25 cellular contexts compared by ENCODE assay signal in genomic region chr5:15833365-15833764, GRCh38.
DNase-seq lines count a peak whose midpoint lies in the region; ATAC-seq, FAIRE-seq and TF ChIP-seq lines count a peak whose summit lies in the region.
"Had no signal": no experiment of that assay in that cellular context is flagged by ENCODE, and none has a peak within 500 bp of the region (broad histone marks: within the 10 kb centered on the region; RNA-seq: fewer than 3 reads in every experiment).

No MANE protein-coding gene starts in this region.

- no peaks in the 10 kb centered on the region for H3K4me1 Mint-ChIP-seq in activated T-cell treated with anti-CD3 and anti-CD28 coated beads, Interleukin-2, amount 50 U/mL, for 72 hours (ENCODE audit: low read depth)
- H3K4me1 Mint-ChIP-seq: CD4-positive, alpha-beta memory T cell had no signal

- no peak for TF ChIP-seq EP300 in H1 (IDR thresholded peaks at IDR 0.05; ENCODE audit: borderline replicate concordance in 1 of 2, low read depth in 2 of 2, low read length in 2 of 2)

- WGBS in H1 (ENCODE audit: extremely low coverage in 1 of 2, insufficient coverage in 1 of 2, insufficient read length in 1 of 2, insufficient replicate concordance in 2 of 2, low coverage in 1 of 2, low lambda C conversion rate in 2 of 2, missing lambda C conversion rate in 1 of 2), 2 experiments = 90% methylated on average over 4 of the region's 4 CpGs; no CpG with 5 or more reads in 1 of the 2 experiments

- H3K36me3 Mint-ChIP-seq in activated T-cell treated with anti-CD3 and anti-CD28 coated beads, Interleukin-2, amount 50 U/mL, for 72 hours (ENCODE audit: insufficient read depth in 2 of 2) = peaks cover 0 to 1% of the 10 kb centered on the region in 2 donors
- H3K36me3 Mint-ChIP-seq: CD4-positive, alpha-beta memory T cell had no signal

- TF ChIP-seq POLR2A in H1 (IDR thresholded peaks at IDR 0.05; ENCODE audit: control extremely low read depth in 1 of 2, low read depth in 2 of 2, low read length in 2 of 2) = no peak

- intact Hi-C loops in PC-3 (cut with micrococcal nuclease) = no loop called here

- no peak overlapping the region for H3K14ac ChIP-seq in H1 (ENCODE audit: insufficient read length)

- no peak overlapping the region for H3K4ac ChIP-seq in H1 (replicated peaks; ENCODE audit: insufficient read length, low read depth, low read length)

- no peak overlapping the region for H2BK15ac ChIP-seq in H1 (ENCODE audit: low read length)

- H3F3A ChIP-seq in PC-3 (ENCODE audit: low read length, unreplicated experiment) = no peaks in the 10 kb centered on the region

- H3K9me3 Mint-ChIP-seq in activated T-cell treated with anti-CD3 and anti-CD28 coated beads, Interleukin-2, amount 50 U/mL, for 72 hours = peaks cover 0 to 6% of the 10 kb centered on the region in 2 donors
- H3K9me3 Mint-ChIP-seq: H9 had no signal

- H2BK120ac ChIP-seq in H1 (replicated peaks; ENCODE audit: low read depth, low read length) = no peak overlapping the region

- no peak overlapping the region for H2BK20ac ChIP-seq in H1 (ENCODE audit: low read length)

- H3K9ac ChIP-seq in PC-3 (ENCODE audit: low read length) (no peak overlapping the region), H1 (replicated peaks in 1 of 4; ENCODE audit: extremely low read depth in 1 of 4, low read depth in 3 of 4, low read length in 3 of 4) (no peak overlapping the region)
- H3K9ac ChIP-seq: BLaER1 treated with 17β-estradiol and CSF1 and Interleukin-3, amounts not matched to agents 10 nM and 100 nM; GM23248 had no signal

- peak; percentile 68 for DNase-seq in LNCaP clone FGC (ENCODE audit: low read depth)
- peak; percentile 12 for DNase-seq in PC-3
- no peak for DNase-seq in H1 (ENCODE audit: low read depth in 1 of 2, low spot score in 2 of 2)
- no peak for DNase-seq in activated T-cell treated with anti-CD3 and anti-CD28 coated beads, Interleukin-2, amount 50 U/mL, for 72 hours
- DNase-seq in NCI-H1092 (lab: John Stamatoyannopoulos, UW) = no peak
- DNase-seq: 8988T; ACHN; AML-193; BE2C; Calu3; CD4-positive, alpha-beta memory T cell; COR-L47; DMS53; DMS79 treated with DMSO at 0.1 percent for 48 hours; GF-D8; GM23248; H9 had no signal

- H2BK5ac ChIP-seq in H1 (ENCODE audit: low read depth, low read length) = no peak overlapping the region

- no peak overlapping the region for H3K27ac Mint-ChIP-seq in activated T-cell treated with anti-CD3 and anti-CD28 coated beads, Interleukin-2, amount 50 U/mL, for 72 hours
- H3K27ac Mint-ChIP-seq: CD4-positive, alpha-beta memory T cell had no signal

- H3K18ac ChIP-seq in H1 (ENCODE audit: extremely low read depth, low read length) = 0 out of 2 replicates have a peak overlapping the region, but pooled peaks have one; percentile 4

- H3K4me2 ChIP-seq in PC-3 (ENCODE audit: low read length) (no peak overlapping the region), H1 (ENCODE audit: insufficient read depth in 1 of 2, low read depth in 2 of 2, low read length in 2 of 2) (no peak overlapping the region)
- H3K4me2 ChIP-seq: A549; BLaER1 treated with 17β-estradiol and CSF1 and Interleukin-3, amounts not matched to agents 10 nM and 100 nM had no signal

- no peaks in the 10 kb centered on the region for H3K27me3 ChIP-seq in PC-3 (ENCODE audit: low read length)
- no peaks in the 10 kb centered on the region for H3K27me3 ChIP-seq in H1 (replicated peaks in 1 of 4; ENCODE audit: control insufficient read depth in 3 of 4, extremely low read depth in 1 of 4, insufficient read depth in 3 of 4, low read length in 3 of 4)
- H3K27me3 ChIP-seq: BE2C; BLaER1 treated with 17β-estradiol and CSF1 and Interleukin-3, amounts not matched to agents 10 nM and 100 nM had no signal

- no TSS peak for BruUV-seq in PC-3 (replicated peaks; lab: Mats Ljungman, UMichigan)

- no peak overlapping the region for H4K8ac ChIP-seq in H1 (ENCODE audit: extremely low read depth, insufficient read depth, low read length)

- no peaks in the 10 kb centered on the region for H3K23me2 ChIP-seq in H1 (ENCODE audit: low read depth, low read length)

- no peak overlapping the region for H4K5ac ChIP-seq in H1 (ENCODE audit: insufficient read length, low read depth, low read length)

- no peaks in the 10 kb centered on the region for H3K27me3 Mint-ChIP-seq in activated T-cell treated with anti-CD3 and anti-CD28 coated beads, Interleukin-2, amount 50 U/mL, for 72 hours (ENCODE audit: low read depth)
- H3K27me3 Mint-ChIP-seq: CD4-positive, alpha-beta memory T cell had no signal

- no peaks in the 10 kb centered on the region for H3K79me2 ChIP-seq in PC-3 (ENCODE audit: low read length)
- peaks cover 0 to 3% of the 10 kb centered on the region in 2 experiments; a peak in 1 of 4 replicates for H3K79me2 ChIP-seq in H1 (ENCODE audit: control insufficient read depth in 1 of 2, insufficient read depth in 2 of 2, low read length in 2 of 2)

- H3K4me3 ChIP-seq in LNCaP clone FGC (ENCODE audit: low read depth, low read length) (no peak overlapping the region), PC-3 (ENCODE audit: low read length) (no peak overlapping the region), H1 (ENCODE audit: extremely low read depth in 1 of 4, insufficient read depth in 2 of 4, low read depth in 3 of 4, low read length in 4 of 4) (no peak overlapping the region)
- H3K4me3 ChIP-seq: A549; BLaER1 treated with 17β-estradiol and CSF1 and Interleukin-3, amounts not matched to agents 10 nM and 100 nM; GM23248 had no signal

- no peaks in the 10 kb centered on the region for H3K36me3 ChIP-seq in PC-3 (ENCODE audit: low read depth, low read length)
- H3K36me3 ChIP-seq in H1 (ENCODE audit: control insufficient read depth in 2 of 4, insufficient read depth in 4 of 4, low read length in 3 of 4) = no peaks in the 10 kb centered on the region
- H3K36me3 ChIP-seq: BE2C; BLaER1 treated with 17β-estradiol and CSF1 and Interleukin-3, amounts not matched to agents 10 nM and 100 nM had no signal

- CTCF ChIA-PET in PC-3 (lab: Charles Lee) = no interaction called here
- CTCF ChIA-PET in H1 (lab: Charles Lee; ENCODE audit: partially characterized antibody) = interaction anchor here (0.7 to 1.6 kb wide), 2 partner anchors 9 to 450 kb away, joined by 3 to 4 read pairs; no protein-coding TSS in a partner anchor

- H3K79me1 ChIP-seq in H1 (ENCODE audit: low read depth, low read length) = no peaks in the 10 kb centered on the region

- H2AFZ ChIP-seq in PC-3 (ENCODE audit: low read length) = no peak overlapping the region
- no peak overlapping the region for H2AFZ ChIP-seq in H1 (ENCODE audit: low read length)
- H2AFZ ChIP-seq: GM23248 had no signal

- TF ChIP-seq CTCF in 22Rv1 (IDR thresholded peaks at IDR 0.05) (no peak), LNCaP clone FGC (IDR thresholded peaks at IDR 0.05; ENCODE audit: control insufficient read depth, extremely low read depth, insufficient read depth) (no peak), PC-3 (conservative IDR thresholded peaks at IDR 0.05; ENCODE audit: low read depth, low read length) (no peak), H1 (IDR thresholded peaks at IDR 0.05; ENCODE audit: control extremely low read depth in 1 of 3, insufficient read depth in 1 of 3, low read depth in 1 of 3, low read length in 3 of 3) (no peak)

- no peak for ATAC-seq in PC-3
- no peak for ATAC-seq in activated T-cell treated with anti-CD3 and anti-CD28 coated beads, Interleukin-2, amount 50 U/mL, for 72 hours (replicated peaks in 1 of 2)
- ATAC-seq in GM21515 (IDR thresholded peaks at IDR 0.05; ENCODE audit: unreplicated experiment) = no peak
- ATAC-seq in HG03571 (IDR thresholded peaks at IDR 0.05; ENCODE audit: unreplicated experiment) = no peak
- ATAC-seq: A549, HCT116 had no signal

- no peak overlapping the region for H2BK12ac ChIP-seq in H1 (ENCODE audit: low read depth, low read length)

- H4K91ac ChIP-seq in H1 (replicated peaks; ENCODE audit: insufficient read length, low read length) = no peak overlapping the region

- TF ChIP-seq RAD21 in H1 (IDR thresholded peaks at IDR 0.05 in 1 of 2, conservative IDR thresholded peaks at IDR 0.05 in 1 of 2; ENCODE audit: low read depth in 2 of 2, low read length in 2 of 2) = no peak

- H3K4me1 ChIP-seq in PC-3 (ENCODE audit: insufficient read depth, low read length) (peaks cover 29% of the 10 kb centered on the region), H1 (replicated peaks in 1 of 4; ENCODE audit: control insufficient read depth in 3 of 4, insufficient read depth in 4 of 4, low read length in 3 of 4) (peaks cover 0 to 2% (median 0%) of the 10 kb centered on the region in 4 experiments; a peak in 2 of 7 replicates)
- H3K4me1 ChIP-seq: BLaER1 treated with 17β-estradiol and CSF1 and Interleukin-3, amounts not matched to agents 10 nM and 100 nM had no signal

- no peak overlapping the region for H3K23ac ChIP-seq in H1 (ENCODE audit: insufficient read length)

- H3K9me2 ChIP-seq in PC-3 (replicated peaks; ENCODE audit: low read length) = no peaks in the 10 kb centered on the region

- POLR2A ChIA-PET in PC-3 (lab: Charles Lee; ENCODE audit: unreplicated experiment) (no interaction called here), H1 (lab: Charles Lee; ENCODE audit: partially characterized antibody) (no interaction called here)

- H2AK5ac ChIP-seq in H1 (ENCODE audit: low read depth, low read length) = no peak overlapping the region

- no peak for FAIRE-seq in H1 (lab: Jason Lieb, UNC)
- FAIRE-seq: A549, GM12891, GM18507 had no signal

- peak overlapping the region; percentile 82 for H3K27ac ChIP-seq in 22Rv1
- no peak overlapping the region for H3K27ac ChIP-seq in PC-3 (ENCODE audit: low read length)
- H3K27ac ChIP-seq in H1 (ENCODE audit: low read depth, low read length) = no peak overlapping the region
- H3K27ac ChIP-seq: A549; BLaER1 treated with 17β-estradiol and CSF1 and Interleukin-3, amounts not matched to agents 10 nM and 100 nM; GM23248 had no signal

- no peak overlapping the region for H3K4me3 Mint-ChIP-seq in activated T-cell treated with anti-CD3 and anti-CD28 coated beads, Interleukin-2, amount 50 U/mL, for 72 hours
- H3K4me3 Mint-ChIP-seq: CD4-positive, alpha-beta memory T cell; H9 had no signal

- H3K56ac ChIP-seq in H1 (replicated peaks; ENCODE audit: insufficient read length, low read depth, low read length) = no peak overlapping the region

- H3K9me3 ChIP-seq in PC-3 (ENCODE audit: low read length) (no peaks in the 10 kb centered on the region; the same call in 1 of the 2 replicates), H1 (ENCODE audit: insufficient read depth in 2 of 2, low read depth in 1 of 2, low read length in 1 of 2) (0 out of 4 replicates have a peak, but pooled peaks cover 0 to 2% of the 10 kb centered on the region in 2 experiments)
- H3K9me3 ChIP-seq: A549; BE2C; BLaER1 treated with 17β-estradiol and CSF1 and Interleukin-3, amounts not matched to agents 10 nM and 100 nM had no signal

- H4K20me1 ChIP-seq in PC-3 (ENCODE audit: low read length) = no peaks in the 10 kb centered on the region
- H4K20me1 ChIP-seq in H1 (replicated peaks in 1 of 2; ENCODE audit: control insufficient read depth in 1 of 2, insufficient read depth in 2 of 2, low read length in 2 of 2) = no peaks in the 10 kb centered on the region
- H4K20me1 ChIP-seq: BLaER1 treated with 17β-estradiol and CSF1 and Interleukin-3, amounts not matched to agents 10 nM and 100 nM had no signal

TF ChIP-seq in H1, 55 proteins besides CTCF, POLR2A, EP300 and RAD21 (continues in another document):
- TF ChIP-seq NRF1 (IDR thresholded peaks at IDR 0.05; ENCODE audit: low read depth, low read length) = no peak
- no peak for TF ChIP-seq CHD1 (IDR thresholded peaks at IDR 0.05; ENCODE audit: low read depth, low read length)
- no peak for TF ChIP-seq HDAC6 (IDR thresholded peaks at IDR 0.05; ENCODE audit: low read depth, low read length)

Comparison
In these comparisons a context has a peak if more than half of its experiments do, and no peak if none do; other contexts are left out.
1. DNase-seq: peak in LNCaP clone FGC (single experiment) and PC-3 (single experiment); none in H1 (0 of 2), activated T-cell treated with anti-CD3 and anti-CD28 coated beads, Interleukin-2, amount 50 U/mL, for 72 hours (0 of 2) and NCI-H1092 (single experiment).